ENCODE assay signal across 22 cellular contexts in genomic region chr1:34656299-34656698, GRCh38.
"Had no signal": no experiment of that assay in that cellular context is flagged by ENCODE, and none has a peak within 500 bp of the region (broad histone marks: within the 10 kb centered on the region; RNA-seq: fewer than 3 reads in every experiment).

No MANE protein-coding gene starts in this region.

- H3K9ac ChIP-seq: KMS-11, SK-N-SH had no signal

- DNase-seq: IMR-90; Kasumi-1; MM.1S; NCI-H1092 treated with DMSO at 0.1 percent for 48 hours; NCI-H1436; NCI-H187 treated with DMSO at 0.1 percent for 48 hours; NCI-H2029 treated with DMSO at 0.1 percent for 48 hours; NCI-H2171; NCI-H226; NCI-H524; NCI-H526 treated with DMSO at 0.1 percent for 48 hours; NCI-H748 treated with DMSO at 0.1 percent for 48 hours; NK-92 treated with Interleukin-12 subunit alpha and Interleukin-12 subunit beta, amount 100 ng/mL, for 24 hours; PC-3; SHP77; SK-N-SH; SW 1271; T-cell had no signal

- H3K27ac ChIP-seq: KMS-11, RWPE1 had no signal

- FAIRE-seq: HepG2 had no signal

- ATAC-seq: HepG2, Panc1, PC-3, T-cell had no signal

- H3K4me2 ChIP-seq: KMS-11, SK-N-SH had no signal

- H3K9me3 ChIP-seq: SK-N-SH had no signal
